ENCODE assay signal across 8 cellular contexts in genomic region chr6:128807577-128807976, GRCh38.
DNase-seq lines count a peak whose midpoint lies in the region; ATAC-seq and TF ChIP-seq lines count a peak whose summit lies in the region.

No MANE protein-coding gene starts in this region.

- no peak overlapping the region for H3K4me2 ChIP-seq in MM.1S (ENCODE audit: low read depth, low read length)

- H3K27ac Mint-ChIP-seq in chondrocyte (ENCODE audit: unreplicated experiment) (no peak overlapping the region), osteocyte (ENCODE audit: unreplicated experiment) (no peak overlapping the region)

- TF ChIP-seq CTCF in GM06990 (IDR thresholded peaks at IDR 0.05; ENCODE audit: insufficient read depth, low read length, poor library complexity, severe bottlenecking) (peak; percentile 54), MM.1S (IDR thresholded peaks at IDR 0.05; ENCODE audit: low read length) (peak; percentile 41), chondrocyte (IDR thresholded peaks at IDR 0.05) (peak; percentile 81), osteocyte (IDR thresholded peaks at IDR 0.05) (peak; percentile 67)

- H3K79me2 ChIP-seq in MM.1S (ENCODE audit: low read length): no peaks in the 10 kb centered on the region

- DNase-seq in GM06990 (ENCODE audit: extremely low read depth, insufficient read length): no peak
- peak; percentile 28 for DNase-seq in MM.1S
- DNase-seq in chondrocyte (ENCODE audit: low spot score): no peak
- no peak for DNase-seq in osteocyte (ENCODE audit: extremely low spot score, unreplicated experiment)
- no peak for DNase-seq in GM19238 (ENCODE audit: insufficient read length, low spot score)

- no peak overlapping the region for H3K9ac ChIP-seq in MM.1S (ENCODE audit: low read length)

- no peaks in the 10 kb centered on the region for H3K9me3 ChIP-seq in MM.1S (replicated peaks; ENCODE audit: insufficient read depth, low read length)

- no peaks in the 10 kb centered on the region for H3K9me2 ChIP-seq in MM.1S (replicated peaks; ENCODE audit: insufficient read depth, low read length)

- no peaks in the 10 kb centered on the region for H3K36me3 Mint-ChIP-seq in chondrocyte (ENCODE audit: low read depth)
- no peaks in the 10 kb centered on the region for H3K36me3 Mint-ChIP-seq in osteocyte (ENCODE audit: unreplicated experiment)

- H3K4me3 ChIP-seq in GM06990 (replicated peaks; ENCODE audit: low read depth, low read length): no peak overlapping the region
- H3K4me3 ChIP-seq in MM.1S (ENCODE audit: low read length): no peak overlapping the region

- H3K27me3 Mint-ChIP-seq in chondrocyte (ENCODE audit: low read depth) (peaks cover 28% of the 10 kb centered on the region), osteocyte (ENCODE audit: unreplicated experiment) (peaks cover 48% of the 10 kb centered on the region)

- H3K4me3 Mint-ChIP-seq in chondrocyte (ENCODE audit: unreplicated experiment) (no peak overlapping the region), osteocyte (ENCODE audit: unreplicated experiment) (no peak overlapping the region)

- H3K27me3 ChIP-seq in GM06990 (replicated peaks; ENCODE audit: control insufficient read depth, insufficient read depth, low read length) (no peaks in the 10 kb centered on the region), MM.1S (replicated peaks; ENCODE audit: insufficient read depth, low read length) (no peaks in the 10 kb centered on the region)

- H3K4me1 ChIP-seq in MM.1S (ENCODE audit: low read length): no peaks in the 10 kb centered on the region

- ATAC-seq in GM19467 (IDR thresholded peaks at IDR 0.05; ENCODE audit: unreplicated experiment): no peak
- ATAC-seq in GM19035 (IDR thresholded peaks at IDR 0.05; ENCODE audit: unreplicated experiment): no peak
- ATAC-seq in HG03280 (IDR thresholded peaks at IDR 0.05; ENCODE audit: unreplicated experiment): no peak

- H3F3A ChIP-seq in MM.1S (ENCODE audit: insufficient read depth, low read length): no peaks in the 10 kb centered on the region

- H3K36me3 ChIP-seq in GM06990 (ENCODE audit: control insufficient read depth, insufficient read depth, low read length) (no peaks in the 10 kb centered on the region), MM.1S (replicated peaks; ENCODE audit: insufficient read depth, low read length) (no peaks in the 10 kb centered on the region)

- H2AFZ ChIP-seq in MM.1S (ENCODE audit: low read length): no peak overlapping the region

- H3K4me1 Mint-ChIP-seq in chondrocyte (ENCODE audit: low read depth): peaks cover 5% of the 10 kb centered on the region
- peaks cover 3% of the 10 kb centered on the region for H3K4me1 Mint-ChIP-seq in osteocyte (ENCODE audit: unreplicated experiment)

- H3K27ac ChIP-seq in MM.1S (ENCODE audit: low read length): no peak overlapping the region

- H3K9me3 Mint-ChIP-seq in chondrocyte (ENCODE audit: low read depth) (peaks cover 10% of the 10 kb centered on the region), osteocyte (ENCODE audit: unreplicated experiment) (peaks cover 5% of the 10 kb centered on the region)

- no peaks in the 10 kb centered on the region for H4K20me1 ChIP-seq in MM.1S (ENCODE audit: insufficient read depth, low read length)
